Comparison of ENCODE assay signal across 10 cellular contexts in genomic region chr18:11005528-11005927, GRCh38.
DNase-seq lines count a peak whose midpoint lies in the region; ATAC-seq and TF ChIP-seq lines count a peak whose summit lies in the region.
"Had no signal": no experiment of that assay in that cellular context is flagged by ENCODE, and none has a peak within 500 bp of the region (broad histone marks: within the 10 kb centered on the region; RNA-seq: fewer than 3 reads in every experiment).

No MANE protein-coding gene starts in this region.

- H3K4me1 Mint-ChIP-seq in activated CD8-positive, alpha-beta T cell treated with anti-CD3 and anti-CD28 coated beads for 36 hours (ENCODE audit: low read depth) = no peaks in the 10 kb centered on the region

- no peak overlapping the region for H3K4me3 Mint-ChIP-seq in activated CD8-positive, alpha-beta T cell treated with anti-CD3 and anti-CD28 coated beads for 36 hours

- dilution Hi-C loops in mammary epithelial cell (cut with HindIII; ENCODE audit: low sequenced_read_pairs) = no loop called here

- no peaks in the 10 kb centered on the region for H3K9me3 Mint-ChIP-seq in activated CD8-positive, alpha-beta T cell treated with anti-CD3 and anti-CD28 coated beads for 36 hours

- no peak for TF ChIP-seq POLR2A in vagina (IDR thresholded peaks at IDR 0.05)

- H3K36me3 ChIP-seq in mammary epithelial cell (ENCODE audit: insufficient read depth, low read length) (no peaks in the 10 kb centered on the region), vagina (no peaks in the 10 kb centered on the region)
- H3K36me3 ChIP-seq: gastrocnemius medialis had no signal

- H2AFZ ChIP-seq in mammary epithelial cell (ENCODE audit: low read depth, low read length) = no peak overlapping the region

- TF ChIP-seq CTCF in mammary epithelial cell (conservative IDR thresholded peaks at IDR 0.05 in 1 of 2, IDR thresholded peaks at IDR 0.05 in 1 of 2; ENCODE audit: extremely low read depth in 1 of 2, insufficient read depth in 1 of 2, low read depth in 1 of 2, low read length in 2 of 2) (no peak), vagina (IDR thresholded peaks at IDR 0.05) (no peak)
- TF ChIP-seq CTCF in activated CD8-positive, alpha-beta T cell treated with anti-CD3 and anti-CD28 coated beads for 36 hours (IDR thresholded peaks at IDR 0.05) = no peak

- POLR2A ChIA-PET in activated CD8-positive, alpha-beta T cell treated with anti-CD3 and anti-CD28 coated beads for 36 hours (lab: Charles Lee) = no interaction called here

- H3K4me2 ChIP-seq in mammary epithelial cell (ENCODE audit: insufficient read depth, low read depth, low read length) = no peak overlapping the region

- H3K9me3 ChIP-seq in mammary epithelial cell (replicated peaks; ENCODE audit: insufficient read depth, low read length) (peaks cover 27% of the 10 kb centered on the region), vagina (no peaks in the 10 kb centered on the region)
- H3K9me3 ChIP-seq: gastrocnemius medialis had no signal

- H3K4me3 ChIP-seq in mammary epithelial cell (replicated peaks in 1 of 3; ENCODE audit: insufficient read depth in 1 of 3, low read depth in 2 of 3, low read length in 3 of 3) = no peak overlapping the region
- no peak overlapping the region for H3K4me3 ChIP-seq in vagina
- H3K4me3 ChIP-seq: gastrocnemius medialis had no signal

- H3K9ac ChIP-seq in mammary epithelial cell (ENCODE audit: insufficient read depth, low read length) = no peak overlapping the region

- CTCF ChIA-PET in mammary epithelial cell (lab: Charles Lee; ENCODE audit: low non-redundant PET) = interaction anchor here (0.6 kb wide), 1 partner anchor 33 kb away, joined by 5 read pairs; no protein-coding TSS in a partner anchor
- CTCF ChIA-PET in activated CD8-positive, alpha-beta T cell treated with anti-CD3 and anti-CD28 coated beads for 36 hours (lab: Charles Lee) = no interaction called here

- DNase-seq in SHP77 (lab: John Stamatoyannopoulos, UW) (peak; percentile 1 to 33), SHP77 treated with DMSO at 0.1 percent for 48 hours (lab: John Stamatoyannopoulos, UW) (no peak), mammary epithelial cell (peak; percentile 5), left lobe of liver (ENCODE audit: low spot score) (peak; percentile 63), vagina (ENCODE audit: extremely low spot score in 2 of 2) (no peak)
- no peak for DNase-seq in activated CD8-positive, alpha-beta T cell treated with anti-CD3 and anti-CD28 coated beads for 36 hours
- DNase-seq in activated CD8-positive, alpha-beta memory T cell treated with anti-CD3 and anti-CD28 coated beads for 24 hours = no peak
- DNase-seq: gastrocnemius medialis, posterior cingulate gyrus had no signal

- intact Hi-C loops in mammary epithelial cell (cut with micrococcal nuclease) (no loop called here), vagina (cut with DNase I) (no loop called here)
- intact Hi-C loops in activated CD8-positive, alpha-beta T cell treated with anti-CD3 and anti-CD28 coated beads for 36 hours (cut with micrococcal nuclease) = no loop called here

- ATAC-seq in left lobe of liver (peak; percentile 95), HG02763 (IDR thresholded peaks at IDR 0.05; ENCODE audit: unreplicated experiment) (no peak)
- ATAC-seq in activated CD8-positive, alpha-beta T cell treated with anti-CD3 and anti-CD28 coated beads for 36 hours = no peak
- ATAC-seq: gastrocnemius medialis had no signal

- H3K79me2 ChIP-seq in mammary epithelial cell (ENCODE audit: insufficient read depth, low read length) = no peaks in the 10 kb centered on the region

- H3K27me3 Mint-ChIP-seq in activated CD8-positive, alpha-beta T cell treated with anti-CD3 and anti-CD28 coated beads for 36 hours = no peaks in the 10 kb centered on the region

- H3K36me3 Mint-ChIP-seq in activated CD8-positive, alpha-beta T cell treated with anti-CD3 and anti-CD28 coated beads for 36 hours (ENCODE audit: low read depth) = no peaks in the 10 kb centered on the region

- WGBS in mammary epithelial cell (ENCODE audit: low coverage, missing lambda C conversion rate) = 60% methylated on average over 4 of the region's 5 CpGs

- H3K27me3 ChIP-seq in mammary epithelial cell (ENCODE audit: insufficient read depth, low read length) = no peaks in the 10 kb centered on the region
- no peaks in the 10 kb centered on the region for H3K27me3 ChIP-seq in vagina
- H3K27me3 ChIP-seq: gastrocnemius medialis had no signal

- H3K27ac ChIP-seq in mammary epithelial cell (ENCODE audit: insufficient read depth, low read depth, low read length) (no peak overlapping the region), vagina (peak overlapping the region; percentile 32)
- H3K27ac ChIP-seq: gastrocnemius medialis had no signal

- no peak overlapping the region for H3K27ac Mint-ChIP-seq in activated CD8-positive, alpha-beta T cell treated with anti-CD3 and anti-CD28 coated beads for 36 hours

- no TSS peak for BruUV-seq in mammary epithelial cell (replicated peaks; lab: Mats Ljungman, UMichigan)

- H4K20me1 ChIP-seq in mammary epithelial cell (ENCODE audit: insufficient read depth, low read length) = no peaks in the 10 kb centered on the region

- H3K4me1 ChIP-seq in mammary epithelial cell (ENCODE audit: insufficient read depth, low read length) (no peaks in the 10 kb centered on the region), vagina (no peaks in the 10 kb centered on the region)

- in situ Hi-C loops in mammary epithelial cell (cut with MboI; ENCODE audit: low sequenced_read_pairs in 2 of 2) = no loop called here

Comparison
In these comparisons a context has a peak if more than half of its experiments do, and no peak if none do; other contexts are left out.
1. DNase-seq: peak in SHP77 (2 of 2), mammary epithelial cell (single experiment) and left lobe of liver (single experiment); none in SHP77 treated with DMSO at 0.1 percent for 48 hours (single experiment), vagina (0 of 2), activated CD8-positive, alpha-beta T cell treated with anti-CD3 and anti-CD28 coated beads for 36 hours (single experiment) and activated CD8-positive, alpha-beta memory T cell treated with anti-CD3 and anti-CD28 coated beads for 24 hours (single experiment).